ENCODE assay signal across 1 cellular context in genomic region chr7:91571601-91572000, GRCh38.
TF ChIP-seq lines count a peak whose summit lies in the region.

No MANE protein-coding gene starts in this region.

TF ChIP-seq in WTC11, 78 proteins besides CTCF, POLR2A, EP300 and RAD21 (continued from another document):
- TF ChIP-seq FOXP4 (CRISPR knock-in tag; IDR thresholded peaks at IDR 0.05): no peak
- TF ChIP-seq HMGXB4 (CRISPR knock-in tag; IDR thresholded peaks at IDR 0.05): no peak
